9 cellular contexts compared by ENCODE assay signal in the genomic region with DNA sequence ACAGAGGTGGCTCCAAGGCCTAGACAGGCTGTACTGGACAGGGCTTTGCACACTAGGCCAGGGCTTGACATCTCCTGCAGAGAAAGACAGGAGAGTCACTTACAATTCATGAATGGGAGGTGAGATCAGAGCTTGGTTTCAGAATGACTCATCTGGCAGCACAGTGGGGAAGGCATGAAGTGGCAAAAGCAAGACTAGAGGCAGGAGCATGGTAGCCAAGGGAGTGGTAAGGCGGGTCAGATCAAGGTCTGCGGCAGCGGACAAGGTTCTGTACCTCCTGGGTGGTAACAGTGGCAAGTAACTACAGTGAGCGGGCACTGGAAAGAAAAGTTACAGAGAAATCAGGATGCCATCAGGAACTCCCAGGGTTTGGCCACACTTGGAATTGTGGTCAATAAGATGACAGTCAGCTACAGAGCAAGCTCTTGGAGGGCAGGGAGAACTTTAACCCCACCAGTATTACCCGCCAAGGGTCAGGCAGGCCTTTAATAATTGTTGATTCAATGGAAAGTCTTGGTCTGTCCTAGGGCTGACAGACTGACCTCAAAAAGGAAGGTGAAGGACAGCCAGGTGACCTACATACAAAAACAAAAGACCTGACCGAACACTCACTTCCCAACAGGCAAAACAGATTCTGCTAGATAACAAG. TPM values are rescaled to one million over a fixed set of nuclear protein-coding genes. Genes with fewer than 3 reads are reported as not detected.
DNase-seq lines count a peak whose midpoint lies in the region; ATAC-seq, FAIRE-seq and TF ChIP-seq lines count a peak whose summit lies in the region.
"Had no signal": no experiment of that assay in that cellular context is flagged by ENCODE, and none has a peak within 500 bp of the region (broad histone marks: within the 10 kb centered on the region; RNA-seq: fewer than 3 reads in every experiment).

No MANE protein-coding gene starts in this region.

- H3K4me3 ChIP-seq in RWPE2 (ENCODE audit: severe bottlenecking): no peak overlapping the region
- no peak overlapping the region for H3K4me3 ChIP-seq in epithelial cell of proximal tubule (ENCODE audit: low read depth, low read length)
- no peak overlapping the region for H3K4me3 ChIP-seq in vagina
- H3K4me3 ChIP-seq: BLaER1 treated with 17β-estradiol and CSF1 and Interleukin-3, amounts not matched to agents 10 nM and 100 nM had no signal

- peaks cover 89% of the 10 kb centered on the region for H3K36me3 ChIP-seq in RWPE2 (ENCODE audit: low read depth)
- H3K36me3 ChIP-seq in vagina: peaks cover 4 to 34% of the 10 kb centered on the region in 2 donors

- TF ChIP-seq CTCF in RWPE2 (IDR thresholded peaks at IDR 0.05; ENCODE audit: poor library complexity, severe bottlenecking): no peak
- TF ChIP-seq CTCF in epithelial cell of proximal tubule (conservative IDR thresholded peaks at IDR 0.05; ENCODE audit: low read depth, low read length): no peak
- TF ChIP-seq CTCF in vagina (IDR thresholded peaks at IDR 0.05): no peak

- ATAC-seq in HG02852 (IDR thresholded peaks at IDR 0.05; ENCODE audit: unreplicated experiment) (peak; percentile 96), RWPE2 (ENCODE audit: low read depth) (peak; percentile 77)

- POLR2A ChIA-PET in activated CD4-positive, alpha-beta T cell treated with anti-CD3 and anti-CD28 coated beads, Interleukin-2, amount 10 ng/mL, durations not matched to agents 7 days and 5 days (lab: Charles Lee): no interaction called here

- FAIRE-seq in HTR-8/SVneo (lab: Jason Lieb, UNC): no peak

- H3K27ac Mint-ChIP-seq in activated CD4-positive, alpha-beta T cell treated with anti-CD3 and anti-CD28 coated beads, Interleukin-2, amount 10 ng/mL, durations not matched to agents 7 days and 5 days: no peak overlapping the region

- intact Hi-C loops in vagina (cut with DNase I): loop anchor here (10.0 kb wide), 1 partner anchor 415 kb away; no protein-coding TSS in a partner anchor

- peak; percentile 51 for DNase-seq in activated CD4-positive, alpha-beta T cell treated with anti-CD3 and anti-CD28 coated beads, Interleukin-2, amount 10 ng/mL, durations not matched to agents 7 days and 5 days
- no peak for DNase-seq in activated CD4-positive, alpha-beta T cell treated with anti-CD3 and anti-CD28 coated beads for 1 hour
- no peak for DNase-seq in RWPE2 (ENCODE audit: low spot score)
- DNase-seq in epithelial cell of proximal tubule (ENCODE audit: low read depth): peak; percentile 69
- DNase-seq in stimulated activated CD4-positive, alpha-beta T cell treated with anti-CD3 and anti-CD28 coated beads, Interleukin-4, amount 100 ng/mL, for 1 hour: peak; percentile 10
- DNase-seq in vagina (ENCODE audit: extremely low spot score in 2 of 2): no peak
- no peak for DNase-seq in HTR-8/SVneo (ENCODE audit: insufficient read length, low spot score)

- CTCF ChIA-PET in activated CD4-positive, alpha-beta T cell treated with anti-CD3 and anti-CD28 coated beads, Interleukin-2, amount 10 ng/mL, durations not matched to agents 7 days and 5 days (lab: Charles Lee): interaction anchor here (0.6 to 1.1 kb wide), 2 partner anchors 70 to 307 kb away, joined by 3 to 4 read pairs; no protein-coding TSS in a partner anchor

- TF ChIP-seq POLR2A in vagina (IDR thresholded peaks at IDR 0.05): no peak

- H3K27ac ChIP-seq in RWPE2 (ENCODE audit: poor library complexity, severe bottlenecking) (peak overlapping the region; percentile 51), vagina (no peak overlapping the region)
- H3K27ac ChIP-seq: BLaER1 treated with 17β-estradiol and CSF1 and Interleukin-3, amounts not matched to agents 10 nM and 100 nM had no signal

- no peaks in the 10 kb centered on the region for H3K27me3 Mint-ChIP-seq in activated CD4-positive, alpha-beta T cell treated with anti-CD3 and anti-CD28 coated beads, Interleukin-2, amount 10 ng/mL, durations not matched to agents 7 days and 5 days

- no peak overlapping the region for H3K4me3 Mint-ChIP-seq in activated CD4-positive, alpha-beta T cell treated with anti-CD3 and anti-CD28 coated beads, Interleukin-2, amount 10 ng/mL, durations not matched to agents 7 days and 5 days

- peaks cover 52% of the 10 kb centered on the region for H3K36me3 Mint-ChIP-seq in activated CD4-positive, alpha-beta T cell treated with anti-CD3 and anti-CD28 coated beads, Interleukin-2, amount 10 ng/mL, durations not matched to agents 7 days and 5 days (ENCODE audit: low read depth)

- peaks cover 42% of the 10 kb centered on the region for H3K4me1 Mint-ChIP-seq in activated CD4-positive, alpha-beta T cell treated with anti-CD3 and anti-CD28 coated beads, Interleukin-2, amount 10 ng/mL, durations not matched to agents 7 days and 5 days

- H3K9me3 Mint-ChIP-seq in activated CD4-positive, alpha-beta T cell treated with anti-CD3 and anti-CD28 coated beads, Interleukin-2, amount 10 ng/mL, durations not matched to agents 7 days and 5 days: no peaks in the 10 kb centered on the region

- H3K27me3 ChIP-seq in RWPE2 (ENCODE audit: insufficient read depth, poor library complexity, severe bottlenecking) (no peaks in the 10 kb centered on the region), vagina (no peaks in the 10 kb centered on the region)
- H3K27me3 ChIP-seq: BLaER1 treated with 17β-estradiol and CSF1 and Interleukin-3, amounts not matched to agents 10 nM and 100 nM had no signal

- no peaks in the 10 kb centered on the region for H3K9me3 ChIP-seq in RWPE2 (ENCODE audit: severe bottlenecking)
- no peaks in the 10 kb centered on the region for H3K9me3 ChIP-seq in vagina

- peaks cover 30% of the 10 kb centered on the region for H3K4me1 ChIP-seq in RWPE2 (ENCODE audit: insufficient read depth, poor library complexity, severe bottlenecking)
- peaks cover 38% of the 10 kb centered on the region for H3K4me1 ChIP-seq in vagina

RNA-seq across cellular contexts. Expression of a gene that starts 5.7 kb away (rescaled TPM):
- 10 to 100 TPM; 48.3 to 52.6 TPM for total RNA-seq in activated CD4-positive, alpha-beta T cell treated with anti-CD3 and anti-CD28 coated beads, Interleukin-2, amount 10 ng/mL, durations not matched to agents 7 days and 5 days
- 36.3 and 72.4 TPM in 2 replicates for total RNA-seq in epithelial cell of proximal tubule
- total RNA-seq in vagina: 89.4 TPM

RNA-seq across cellular contexts. Expression of a gene that starts 31.1 kb away (rescaled TPM):
- total RNA-seq in activated CD4-positive, alpha-beta T cell treated with anti-CD3 and anti-CD28 coated beads, Interleukin-2, amount 10 ng/mL, durations not matched to agents 7 days and 5 days: 10 to 100 TPM; 61.2 to 61.5 TPM
- total RNA-seq in epithelial cell of proximal tubule (15.7 and 24.6 TPM in 2 replicates), vagina (38.8 TPM)

Comparison
In these comparisons a context has a peak if more than half of its experiments do, and no peak if none do; other contexts are left out.
1. DNase-seq: peak in activated CD4-positive, alpha-beta T cell treated with anti-CD3 and anti-CD28 coated beads, Interleukin-2, amount 10 ng/mL, durations not matched to agents 7 days and 5 days (single experiment), epithelial cell of proximal tubule (single experiment) and stimulated activated CD4-positive, alpha-beta T cell treated with anti-CD3 and anti-CD28 coated beads, Interleukin-4, amount 100 ng/mL, for 1 hour (single experiment); none in activated CD4-positive, alpha-beta T cell treated with anti-CD3 and anti-CD28 coated beads for 1 hour (single experiment), RWPE2 (single experiment), vagina (0 of 2) and HTR-8/SVneo (single experiment).